Comparison of ENCODE assay signal across 3 cellular contexts in genomic region chr7:94969434-94970084, GRCh38.
TF ChIP-seq lines count a peak whose summit lies in the region.

No MANE protein-coding gene starts in this region.

TF ChIP-seq in A549, 52 proteins besides CTCF, POLR2A, EP300 and RAD21:
- TF ChIP-seq, protein P1, sequence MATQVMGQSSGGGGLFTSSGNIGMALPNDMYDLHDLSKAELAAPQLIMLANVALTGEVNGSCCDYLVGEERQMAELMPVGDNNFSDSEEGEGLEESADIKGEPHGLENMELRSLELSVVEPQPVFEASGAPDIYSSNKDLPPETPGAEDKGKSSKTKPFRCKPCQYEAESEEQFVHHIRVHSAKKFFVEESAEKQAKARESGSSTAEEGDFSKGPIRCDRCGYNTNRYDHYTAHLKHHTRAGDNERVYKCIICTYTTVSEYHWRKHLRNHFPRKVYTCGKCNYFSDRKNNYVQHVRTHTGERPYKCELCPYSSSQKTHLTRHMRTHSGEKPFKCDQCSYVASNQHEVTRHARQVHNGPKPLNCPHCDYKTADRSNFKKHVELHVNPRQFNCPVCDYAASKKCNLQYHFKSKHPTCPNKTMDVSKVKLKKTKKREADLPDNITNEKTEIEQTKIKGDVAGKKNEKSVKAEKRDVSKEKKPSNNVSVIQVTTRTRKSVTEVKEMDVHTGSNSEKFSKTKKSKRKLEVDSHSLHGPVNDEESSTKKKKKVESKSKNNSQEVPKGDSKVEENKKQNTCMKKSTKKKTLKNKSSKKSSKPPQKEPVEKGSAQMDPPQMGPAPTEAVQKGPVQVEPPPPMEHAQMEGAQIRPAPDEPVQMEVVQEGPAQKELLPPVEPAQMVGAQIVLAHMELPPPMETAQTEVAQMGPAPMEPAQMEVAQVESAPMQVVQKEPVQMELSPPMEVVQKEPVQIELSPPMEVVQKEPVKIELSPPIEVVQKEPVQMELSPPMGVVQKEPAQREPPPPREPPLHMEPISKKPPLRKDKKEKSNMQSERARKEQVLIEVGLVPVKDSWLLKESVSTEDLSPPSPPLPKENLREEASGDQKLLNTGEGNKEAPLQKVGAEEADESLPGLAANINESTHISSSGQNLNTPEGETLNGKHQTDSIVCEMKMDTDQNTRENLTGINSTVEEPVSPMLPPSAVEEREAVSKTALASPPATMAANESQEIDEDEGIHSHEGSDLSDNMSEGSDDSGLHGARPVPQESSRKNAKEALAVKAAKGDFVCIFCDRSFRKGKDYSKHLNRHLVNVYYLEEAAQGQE (IDR thresholded peaks at IDR 0.05), result no peak
- no peak for TF ChIP-seq MYC (IDR thresholded peaks at IDR 0.05; ENCODE audit: borderline replicate concordance, low read length)
- no peak for TF ChIP-seq NR3C1 (IDR thresholded peaks at IDR 0.05)

TF ChIP-seq in GM23338, 12 proteins besides CTCF, POLR2A, EP300 and RAD21 (continues in another document):
- TF ChIP-seq, protein P2, sequence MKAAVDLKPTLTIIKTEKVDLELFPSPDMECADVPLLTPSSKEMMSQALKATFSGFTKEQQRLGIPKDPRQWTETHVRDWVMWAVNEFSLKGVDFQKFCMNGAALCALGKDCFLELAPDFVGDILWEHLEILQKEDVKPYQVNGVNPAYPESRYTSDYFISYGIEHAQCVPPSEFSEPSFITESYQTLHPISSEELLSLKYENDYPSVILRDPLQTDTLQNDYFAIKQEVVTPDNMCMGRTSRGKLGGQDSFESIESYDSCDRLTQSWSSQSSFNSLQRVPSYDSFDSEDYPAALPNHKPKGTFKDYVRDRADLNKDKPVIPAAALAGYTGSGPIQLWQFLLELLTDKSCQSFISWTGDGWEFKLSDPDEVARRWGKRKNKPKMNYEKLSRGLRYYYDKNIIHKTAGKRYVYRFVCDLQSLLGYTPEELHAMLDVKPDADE (IDR thresholded peaks at IDR 0.05), result no peak
- no peak for TF ChIP-seq ZNF462 (CRISPR knock-in tag; IDR thresholded peaks at IDR 0.05)
- TF ChIP-seq NANOG (IDR thresholded peaks at IDR 0.05; ENCODE audit: borderline replicate concordance), result no peak
- TF ChIP-seq, protein P1 (IDR thresholded peaks at IDR 0.05; ENCODE audit: unreplicated experiment), result no peak

TF ChIP-seq in H1, 55 proteins besides CTCF, POLR2A, EP300 and RAD21:
- TF ChIP-seq EGR1 (IDR thresholded peaks at IDR 0.05; ENCODE audit: borderline replicate concordance, low read depth, low read length) (no peak), TAF7 (optimal IDR thresholded peaks at IDR 0.05; ENCODE audit: borderline replicate concordance, low read depth, low read length) (no peak), BRCA1 (IDR thresholded peaks at IDR 0.05; ENCODE audit: low read depth, low read length) (no peak), RNF2 (IDR thresholded peaks at IDR 0.05; ENCODE audit: borderline replicate concordance, low read depth, low read length, missing control alignments, poor library complexity, severe bottlenecking) (no peak), GTF2F1 (IDR thresholded peaks at IDR 0.05; ENCODE audit: borderline replicate concordance, low read depth, low read length) (no peak), SIX5 (IDR thresholded peaks at IDR 0.05; ENCODE audit: low read depth, low read length) (no peak), SUZ12 (IDR thresholded peaks at IDR 0.05; ENCODE audit: low read length) (no peak), RBBP5 (IDR thresholded peaks at IDR 0.05; ENCODE audit: borderline replicate concordance, low read depth, low read length) (no peak), SAP30 (IDR thresholded peaks at IDR 0.05; ENCODE audit: insufficient read depth, insufficient replicate concordance, low read length) (no peak), CEBPB (IDR thresholded peaks at IDR 0.05; ENCODE audit: low read depth, low read length) (no peak), GABPA (IDR thresholded peaks at IDR 0.05; ENCODE audit: borderline replicate concordance, insufficient read depth, low read length) (no peak), POU5F1 (IDR thresholded peaks at IDR 0.05; ENCODE audit: low read depth, low read length) (no peak), NRF1 (IDR thresholded peaks at IDR 0.05; ENCODE audit: low read depth, low read length) (no peak), CHD1 (IDR thresholded peaks at IDR 0.05; ENCODE audit: low read depth, low read length) (no peak), SP1 (IDR thresholded peaks at IDR 0.05; ENCODE audit: low read depth, low read length) (no peak)
